1 cellular context compared by ENCODE assay signal in the genomic region with DNA sequence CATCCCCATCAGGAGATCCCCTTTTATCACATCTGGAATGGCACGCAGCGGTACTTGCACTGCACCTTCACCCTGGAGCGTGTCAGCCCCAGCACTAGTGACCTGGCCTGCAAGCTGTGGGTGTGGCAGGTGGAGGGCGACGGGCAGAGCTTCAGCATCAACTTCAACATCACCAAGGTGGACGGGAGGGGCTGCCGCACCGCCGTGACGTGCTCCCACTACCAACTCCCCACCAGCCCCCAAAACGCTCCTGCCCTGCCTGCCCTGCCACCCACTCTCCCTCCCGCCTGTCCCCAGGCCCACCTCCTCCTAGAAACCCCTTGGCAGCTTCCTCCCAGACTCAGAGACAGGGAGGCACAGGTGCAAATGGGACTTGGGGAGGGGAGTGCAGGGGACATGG.
TF ChIP-seq lines count a peak whose summit lies in the region.

No MANE protein-coding gene starts in this region.

TF ChIP-seq in WTC11, 78 proteins besides CTCF, POLR2A, EP300 and RAD21 (continued from another document):
- TF ChIP-seq, protein P1, sequence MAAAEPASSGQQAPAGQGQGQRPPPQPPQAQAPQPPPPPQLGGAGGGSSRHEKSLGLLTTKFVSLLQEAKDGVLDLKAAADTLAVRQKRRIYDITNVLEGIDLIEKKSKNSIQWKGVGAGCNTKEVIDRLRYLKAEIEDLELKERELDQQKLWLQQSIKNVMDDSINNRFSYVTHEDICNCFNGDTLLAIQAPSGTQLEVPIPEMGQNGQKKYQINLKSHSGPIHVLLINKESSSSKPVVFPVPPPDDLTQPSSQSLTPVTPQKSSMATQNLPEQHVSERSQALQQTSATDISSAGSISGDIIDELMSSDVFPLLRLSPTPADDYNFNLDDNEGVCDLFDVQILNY (CRISPR knock-in tag; IDR thresholded peaks at IDR 0.05), result no peak
- no peak for TF ChIP-seq CREB1 (CRISPR knock-in tag; IDR thresholded peaks at IDR 0.05)
- no peak for TF ChIP-seq E2F1 (CRISPR knock-in tag; IDR thresholded peaks at IDR 0.05)
- no peak for TF ChIP-seq FOXP1 (CRISPR knock-in tag; IDR thresholded peaks at IDR 0.05; ENCODE audit: borderline replicate concordance)
- TF ChIP-seq, protein P2, sequence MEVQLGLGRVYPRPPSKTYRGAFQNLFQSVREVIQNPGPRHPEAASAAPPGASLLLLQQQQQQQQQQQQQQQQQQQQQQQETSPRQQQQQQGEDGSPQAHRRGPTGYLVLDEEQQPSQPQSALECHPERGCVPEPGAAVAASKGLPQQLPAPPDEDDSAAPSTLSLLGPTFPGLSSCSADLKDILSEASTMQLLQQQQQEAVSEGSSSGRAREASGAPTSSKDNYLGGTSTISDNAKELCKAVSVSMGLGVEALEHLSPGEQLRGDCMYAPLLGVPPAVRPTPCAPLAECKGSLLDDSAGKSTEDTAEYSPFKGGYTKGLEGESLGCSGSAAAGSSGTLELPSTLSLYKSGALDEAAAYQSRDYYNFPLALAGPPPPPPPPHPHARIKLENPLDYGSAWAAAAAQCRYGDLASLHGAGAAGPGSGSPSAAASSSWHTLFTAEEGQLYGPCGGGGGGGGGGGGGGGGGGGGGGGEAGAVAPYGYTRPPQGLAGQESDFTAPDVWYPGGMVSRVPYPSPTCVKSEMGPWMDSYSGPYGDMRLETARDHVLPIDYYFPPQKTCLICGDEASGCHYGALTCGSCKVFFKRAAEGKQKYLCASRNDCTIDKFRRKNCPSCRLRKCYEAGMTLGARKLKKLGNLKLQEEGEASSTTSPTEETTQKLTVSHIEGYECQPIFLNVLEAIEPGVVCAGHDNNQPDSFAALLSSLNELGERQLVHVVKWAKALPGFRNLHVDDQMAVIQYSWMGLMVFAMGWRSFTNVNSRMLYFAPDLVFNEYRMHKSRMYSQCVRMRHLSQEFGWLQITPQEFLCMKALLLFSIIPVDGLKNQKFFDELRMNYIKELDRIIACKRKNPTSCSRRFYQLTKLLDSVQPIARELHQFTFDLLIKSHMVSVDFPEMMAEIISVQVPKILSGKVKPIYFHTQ (CRISPR knock-in tag; IDR thresholded peaks at IDR 0.05), result no peak
- TF ChIP-seq ATF1 (CRISPR knock-in tag; IDR thresholded peaks at IDR 0.05), result no peak
